ENCODE assay signal across 1 cellular context in the genomic region with DNA sequence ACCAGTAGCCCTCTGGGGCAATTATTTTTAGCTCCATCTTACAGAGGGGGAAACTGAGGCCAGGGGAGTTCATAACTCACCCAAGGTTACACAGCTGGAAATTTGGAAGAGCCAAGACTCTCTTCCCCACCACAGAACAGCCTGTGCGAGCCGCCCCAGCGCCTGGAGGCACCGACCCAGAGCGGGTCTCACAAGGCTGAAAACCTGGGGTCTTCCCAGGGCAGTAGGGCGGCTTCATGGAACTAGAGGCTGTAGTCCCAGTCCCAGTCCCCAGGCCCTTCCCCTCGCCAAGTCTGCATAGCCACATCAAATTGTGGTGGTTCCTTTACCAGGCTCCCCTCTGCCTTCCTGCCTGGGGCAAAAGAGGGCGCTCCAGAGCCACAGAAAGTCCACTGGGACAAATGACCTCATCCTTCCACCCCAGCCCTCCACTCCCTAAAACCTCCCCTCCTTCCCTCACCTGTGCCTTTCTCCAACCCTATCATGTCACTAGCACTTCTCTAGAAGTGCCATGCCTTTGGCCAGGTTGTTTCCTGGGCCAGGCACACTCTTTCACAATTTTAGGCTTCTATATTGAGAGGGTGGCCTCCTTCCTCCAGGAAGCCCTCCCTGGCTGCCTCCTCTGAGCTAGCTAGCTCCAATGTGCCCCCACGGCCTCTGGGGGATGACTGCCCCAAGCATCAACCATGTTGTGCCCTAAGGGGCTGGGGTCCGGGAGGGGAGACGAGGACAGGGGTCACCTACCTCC.
TF ChIP-seq lines count a peak whose summit lies in the region.

No MANE protein-coding gene starts in this region.

TF ChIP-seq in HEK293, 187 proteins besides CTCF, POLR2A, EP300 and RAD21 (continued from another document):
- TF ChIP-seq MZF1 (tag by site-specific recombination; IDR thresholded peaks at IDR 0.05; ENCODE audit: borderline replicate concordance), result no peak
- TF ChIP-seq, protein P1, sequence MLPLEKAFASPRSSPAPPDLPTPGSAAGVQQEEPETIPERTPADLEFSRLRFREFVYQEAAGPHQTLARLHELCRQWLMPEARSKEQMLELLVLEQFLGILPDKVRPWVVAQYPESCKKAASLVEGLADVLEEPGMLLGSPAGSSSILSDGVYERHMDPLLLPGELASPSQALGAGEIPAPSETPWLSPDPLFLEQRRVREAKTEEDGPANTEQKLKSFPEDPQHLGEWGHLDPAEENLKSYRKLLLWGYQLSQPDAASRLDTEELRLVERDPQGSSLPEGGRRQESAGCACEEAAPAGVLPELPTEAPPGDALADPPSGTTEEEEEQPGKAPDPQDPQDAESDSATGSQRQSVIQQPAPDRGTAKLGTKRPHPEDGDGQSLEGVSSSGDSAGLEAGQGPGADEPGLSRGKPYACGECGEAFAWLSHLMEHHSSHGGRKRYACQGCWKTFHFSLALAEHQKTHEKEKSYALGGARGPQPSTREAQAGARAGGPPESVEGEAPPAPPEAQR (tag by site-specific recombination; IDR thresholded peaks at IDR 0.05), result no peak
- 0 out of 2 replicates have a peak, but pooled peaks have one; percentile 29 for TF ChIP-seq ZNF76 (tag by site-specific recombination; IDR thresholded peaks at IDR 0.05; ENCODE audit: borderline replicate concordance, low read depth)
- 0 out of 2 replicates have a peak, but pooled peaks have one; percentile 41 for TF ChIP-seq ZNF324 (tag by site-specific recombination; IDR thresholded peaks at IDR 0.05)
- peak; percentile 95 for TF ChIP-seq PATZ1 (tag by site-specific recombination; IDR thresholded peaks at IDR 0.05)
- TF ChIP-seq PRDM1 (tag by site-specific recombination; IDR thresholded peaks at IDR 0.05), result peak; percentile 79
- TF ChIP-seq ZFP37 (tag by site-specific recombination; IDR thresholded peaks at IDR 0.05), result 0 out of 2 replicates have a peak, but pooled peaks have one; percentile 26
- TF ChIP-seq ZBTB8A (tag by site-specific recombination; IDR thresholded peaks at IDR 0.05), result peak; percentile 69; the same call in 1 of the 2 replicates
- no peak for TF ChIP-seq ZNF626 (tag by site-specific recombination; IDR thresholded peaks at IDR 0.05)
- TF ChIP-seq ZNF341 (tag by site-specific recombination; IDR thresholded peaks at IDR 0.05; ENCODE audit: low read depth), result peak; percentile 57
- TF ChIP-seq ZNF701 (tag by site-specific recombination; IDR thresholded peaks at IDR 0.05), result 0 out of 2 replicates have a peak, but pooled peaks have one; percentile 35
- no peak for TF ChIP-seq ZNF777 (tag by site-specific recombination; IDR thresholded peaks at IDR 0.05; ENCODE audit: borderline replicate concordance)
- TF ChIP-seq, protein P2, sequence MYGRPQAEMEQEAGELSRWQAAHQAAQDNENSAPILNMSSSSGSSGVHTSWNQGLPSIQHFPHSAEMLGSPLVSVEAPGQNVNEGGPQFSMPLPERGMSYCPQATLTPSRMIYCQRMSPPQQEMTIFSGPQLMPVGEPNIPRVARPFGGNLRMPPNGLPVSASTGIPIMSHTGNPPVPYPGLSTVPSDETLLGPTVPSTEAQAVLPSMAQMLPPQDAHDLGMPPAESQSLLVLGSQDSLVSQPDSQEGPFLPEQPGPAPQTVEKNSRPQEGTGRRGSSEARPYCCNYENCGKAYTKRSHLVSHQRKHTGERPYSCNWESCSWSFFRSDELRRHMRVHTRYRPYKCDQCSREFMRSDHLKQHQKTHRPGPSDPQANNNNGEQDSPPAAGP (tag by site-specific recombination; IDR thresholded peaks at IDR 0.05), result peak; percentile 90
- TF ChIP-seq SP7 (tag by site-specific recombination; IDR thresholded peaks at IDR 0.05), result peak; percentile 73
- peak; percentile 74; the same call in 1 of the 2 replicates for TF ChIP-seq ZBTB48 (tag by site-specific recombination; IDR thresholded peaks at IDR 0.05)
- TF ChIP-seq, protein P3, sequence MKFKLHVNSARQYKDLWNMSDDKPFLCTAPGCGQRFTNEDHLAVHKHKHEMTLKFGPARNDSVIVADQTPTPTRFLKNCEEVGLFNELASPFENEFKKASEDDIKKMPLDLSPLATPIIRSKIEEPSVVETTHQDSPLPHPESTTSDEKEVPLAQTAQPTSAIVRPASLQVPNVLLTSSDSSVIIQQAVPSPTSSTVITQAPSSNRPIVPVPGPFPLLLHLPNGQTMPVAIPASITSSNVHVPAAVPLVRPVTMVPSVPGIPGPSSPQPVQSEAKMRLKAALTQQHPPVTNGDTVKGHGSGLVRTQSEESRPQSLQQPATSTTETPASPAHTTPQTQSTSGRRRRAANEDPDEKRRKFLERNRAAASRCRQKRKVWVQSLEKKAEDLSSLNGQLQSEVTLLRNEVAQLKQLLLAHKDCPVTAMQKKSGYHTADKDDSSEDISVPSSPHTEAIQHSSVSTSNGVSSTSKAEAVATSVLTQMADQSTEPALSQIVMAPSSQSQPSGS (tag by site-specific recombination; IDR thresholded peaks at IDR 0.05; ENCODE audit: low read depth), result peak; percentile 97
- TF ChIP-seq, protein P4, sequence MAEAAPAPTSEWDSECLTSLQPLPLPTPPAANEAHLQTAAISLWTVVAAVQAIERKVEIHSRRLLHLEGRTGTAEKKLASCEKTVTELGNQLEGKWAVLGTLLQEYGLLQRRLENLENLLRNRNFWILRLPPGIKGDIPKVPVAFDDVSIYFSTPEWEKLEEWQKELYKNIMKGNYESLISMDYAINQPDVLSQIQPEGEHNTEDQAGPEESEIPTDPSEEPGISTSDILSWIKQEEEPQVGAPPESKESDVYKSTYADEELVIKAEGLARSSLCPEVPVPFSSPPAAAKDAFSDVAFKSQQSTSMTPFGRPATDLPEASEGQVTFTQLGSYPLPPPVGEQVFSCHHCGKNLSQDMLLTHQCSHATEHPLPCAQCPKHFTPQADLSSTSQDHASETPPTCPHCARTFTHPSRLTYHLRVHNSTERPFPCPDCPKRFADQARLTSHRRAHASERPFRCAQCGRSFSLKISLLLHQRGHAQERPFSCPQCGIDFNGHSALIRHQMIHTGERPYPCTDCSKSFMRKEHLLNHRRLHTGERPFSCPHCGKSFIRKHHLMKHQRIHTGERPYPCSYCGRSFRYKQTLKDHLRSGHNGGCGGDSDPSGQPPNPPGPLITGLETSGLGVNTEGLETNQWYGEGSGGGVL (tag by site-specific recombination; IDR thresholded peaks at IDR 0.05), result peak; percentile 98
- peak; percentile 65 for TF ChIP-seq ZNF639 (tag by site-specific recombination; IDR thresholded peaks at IDR 0.05)
- TF ChIP-seq ZNF2 (tag by site-specific recombination; IDR thresholded peaks at IDR 0.05), result peak; percentile 36; the same call in 1 of the 2 replicates
- TF ChIP-seq ZFP69B (tag by site-specific recombination; IDR thresholded peaks at IDR 0.05), result peak; percentile 35; the same call in 1 of the 2 replicates
- TF ChIP-seq ZNF211 (tag by site-specific recombination; IDR thresholded peaks at IDR 0.05; ENCODE audit: low read depth), result no peak
- peak; percentile 93 for TF ChIP-seq ZNF654 (tag by site-specific recombination; IDR thresholded peaks at IDR 0.05; ENCODE audit: low read depth)
- no peak for TF ChIP-seq ZNF585B (tag by site-specific recombination; IDR thresholded peaks at IDR 0.05)
- TF ChIP-seq, protein P5, sequence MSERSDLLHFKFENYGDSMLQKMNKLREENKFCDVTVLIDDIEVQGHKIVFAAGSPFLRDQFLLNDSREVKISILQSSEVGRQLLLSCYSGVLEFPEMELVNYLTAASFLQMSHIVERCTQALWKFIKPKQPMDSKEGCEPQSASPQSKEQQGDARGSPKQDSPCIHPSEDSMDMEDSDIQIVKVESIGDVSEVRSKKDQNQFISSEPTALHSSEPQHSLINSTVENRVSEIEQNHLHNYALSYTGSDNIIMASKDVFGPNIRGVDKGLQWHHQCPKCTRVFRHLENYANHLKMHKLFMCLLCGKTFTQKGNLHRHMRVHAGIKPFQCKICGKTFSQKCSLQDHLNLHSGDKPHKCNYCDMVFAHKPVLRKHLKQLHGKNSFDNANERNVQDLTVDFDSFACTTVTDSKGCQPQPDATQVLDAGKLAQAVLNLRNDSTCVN (tag by site-specific recombination; optimal IDR thresholded peaks at IDR 0.05), result peak; percentile 17
- peak; percentile 81; the same call in 1 of the 2 replicates for TF ChIP-seq ZNF391 (tag by site-specific recombination; IDR thresholded peaks at IDR 0.05; ENCODE audit: borderline replicate concordance, low read depth)
- TF ChIP-seq, protein P6, sequence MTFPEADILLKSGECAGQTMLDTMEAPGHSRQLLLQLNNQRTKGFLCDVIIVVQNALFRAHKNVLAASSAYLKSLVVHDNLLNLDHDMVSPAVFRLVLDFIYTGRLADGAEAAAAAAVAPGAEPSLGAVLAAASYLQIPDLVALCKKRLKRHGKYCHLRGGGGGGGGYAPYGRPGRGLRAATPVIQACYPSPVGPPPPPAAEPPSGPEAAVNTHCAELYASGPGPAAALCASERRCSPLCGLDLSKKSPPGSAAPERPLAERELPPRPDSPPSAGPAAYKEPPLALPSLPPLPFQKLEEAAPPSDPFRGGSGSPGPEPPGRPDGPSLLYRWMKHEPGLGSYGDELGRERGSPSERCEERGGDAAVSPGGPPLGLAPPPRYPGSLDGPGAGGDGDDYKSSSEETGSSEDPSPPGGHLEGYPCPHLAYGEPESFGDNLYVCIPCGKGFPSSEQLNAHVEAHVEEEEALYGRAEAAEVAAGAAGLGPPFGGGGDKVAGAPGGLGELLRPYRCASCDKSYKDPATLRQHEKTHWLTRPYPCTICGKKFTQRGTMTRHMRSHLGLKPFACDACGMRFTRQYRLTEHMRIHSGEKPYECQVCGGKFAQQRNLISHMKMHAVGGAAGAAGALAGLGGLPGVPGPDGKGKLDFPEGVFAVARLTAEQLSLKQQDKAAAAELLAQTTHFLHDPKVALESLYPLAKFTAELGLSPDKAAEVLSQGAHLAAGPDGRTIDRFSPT (tag by site-specific recombination; IDR thresholded peaks at IDR 0.05), result 0 out of 2 replicates have a peak, but pooled peaks have one; percentile 50
- TF ChIP-seq ZNF394 (tag by site-specific recombination; IDR thresholded peaks at IDR 0.05; ENCODE audit: borderline replicate concordance), result no peak
- peak; percentile 42; the same call in 1 of the 2 replicates for TF ChIP-seq ZNF24 (tag by site-specific recombination; IDR thresholded peaks at IDR 0.05)
- TF ChIP-seq ZNF366 (tag by site-specific recombination; conservative IDR thresholded peaks at IDR 0.05), result peak; percentile 55; the same call in 1 of the 2 replicates
- no peak for TF ChIP-seq ZNF623 (tag by site-specific recombination; IDR thresholded peaks at IDR 0.05)
